Comparison of ENCODE assay signal across 1 cellular context in genomic region chr10:70048309-70048708, GRCh38.
TF ChIP-seq lines count a peak whose summit lies in the region.

No MANE protein-coding gene starts in this region.

TF ChIP-seq in liver, 16 proteins besides CTCF, POLR2A, EP300 and RAD21 (continued from another document):
- TF ChIP-seq REST (IDR thresholded peaks at IDR 0.05) (no peak), FOXA2 (IDR thresholded peaks at IDR 0.05) (no peak), RXRA (IDR thresholded peaks at IDR 0.05) (peak; percentile 28 to 43), GABPA (IDR thresholded peaks at IDR 0.05 in 1 of 2, conservative IDR thresholded peaks at IDR 0.05 in 1 of 2) (no peak), TAF1 (conservative IDR thresholded peaks at IDR 0.05) (peak; percentile 85), FOXA1 (IDR thresholded peaks at IDR 0.05) (no peak), HNF4A (conservative IDR thresholded peaks at IDR 0.05) (peak; percentile 84 to 91)
- TF ChIP-seq, protein P1, sequence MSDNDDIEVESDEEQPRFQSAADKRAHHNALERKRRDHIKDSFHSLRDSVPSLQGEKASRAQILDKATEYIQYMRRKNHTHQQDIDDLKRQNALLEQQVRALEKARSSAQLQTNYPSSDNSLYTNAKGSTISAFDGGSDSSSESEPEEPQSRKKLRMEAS (IDR thresholded peaks at IDR 0.05) = no peak
